Comparison of ENCODE assay signal across 13 cellular contexts in genomic region chr5:2754621-2755370, GRCh38.
DNase-seq lines count a peak whose midpoint lies in the region; TF ChIP-seq lines count a peak whose summit lies in the region.
"Had no signal": no experiment of that assay in that cellular context is flagged by ENCODE, and none has a peak within 500 bp of the region (broad histone marks: within the 10 kb centered on the region; RNA-seq: fewer than 3 reads in every experiment).

No MANE protein-coding gene starts in this region.

- peak overlapping the region; percentile 32 for H3K9ac ChIP-seq in HUES6 (ENCODE audit: low read length)

- TF ChIP-seq CTCF in AG10803 (conservative IDR thresholded peaks at IDR 0.05; ENCODE audit: low read length) (no peak; the same call in 1 of the 2 replicates), epithelial cell of esophagus (IDR thresholded peaks at IDR 0.05; ENCODE audit: insufficient read depth, low read depth, low read length, missing control alignments) (no peak)

- no peaks in the 10 kb centered on the region for H3K36me3 ChIP-seq in HUES6 (ENCODE audit: control insufficient read depth, insufficient read depth, low read length)
- H3K36me3 ChIP-seq: spleen had no signal

- H3K4me3 ChIP-seq in AG10803 (ENCODE audit: low read length) (peak overlapping the region; percentile 73), HUES6 (ENCODE audit: low read depth, low read length) (peak overlapping the region; percentile 81), epithelial cell of esophagus (ENCODE audit: low read length) (peak overlapping the region; percentile 27)

- H3K9me3 ChIP-seq in HUES6 (ENCODE audit: control insufficient read depth, insufficient read depth, low read depth, low read length) = peaks cover 3% of the 10 kb centered on the region; the same call in 1 of the 2 replicates

- no peak overlapping the region for H3K27ac ChIP-seq in HUES6 (ENCODE audit: low read depth, low read length)
- H3K27ac ChIP-seq: spleen had no signal

- DNase-seq in AG10803 (ENCODE audit: low read depth) = peak; percentile 38
- DNase-seq in epithelial cell of esophagus (ENCODE audit: low read depth) = peak; percentile 48
- DNase-seq in midbrain (lab: John Stamatoyannopoulos, UW) = peak; percentile 20
- no peak for DNase-seq in GM19238 (ENCODE audit: insufficient read length, low spot score)
- DNase-seq in NCI-H748 treated with DMSO at 0.1 percent for 48 hours (lab: John Stamatoyannopoulos, UW) = no peak
- no peak for DNase-seq in D341Med (ENCODE audit: low spot score)
- DNase-seq in amniotic stem cell (lab: John Stamatoyannopoulos, UW) = no peak
- DNase-seq: activated CD8-positive, alpha-beta memory T cell treated with anti-CD3 and anti-CD28 coated beads, Interleukin-2, amount 50 U/mL, for 4 hours; GF-D8; naive thymus-derived CD4-positive, alpha-beta T cell; NCI-H2227 treated with DMSO at 0.1 percent for 48 hours; spleen had no signal

- peaks cover 69% of the 10 kb centered on the region for H3K27me3 ChIP-seq in HUES6 (ENCODE audit: control insufficient read depth, insufficient read depth, low read length)

- peaks cover 32% of the 10 kb centered on the region for H3K4me1 ChIP-seq in HUES6 (ENCODE audit: control insufficient read depth, insufficient read depth, low read length)

Comparison
In these comparisons a context has a peak if more than half of its experiments do, and no peak if none do; other contexts are left out.
1. DNase-seq: peak in AG10803 (single experiment), epithelial cell of esophagus (single experiment) and midbrain (single experiment); none in GM19238 (single experiment), NCI-H748 treated with DMSO at 0.1 percent for 48 hours (single experiment), D341Med (single experiment) and amniotic stem cell (single experiment).
2. H3K4me3 ChIP-seq: peak in every context shown above with its lines; median percentile 81 in HUES6; 73 in AG10803; 27 in epithelial cell of esophagus.